In the genomic region with DNA sequence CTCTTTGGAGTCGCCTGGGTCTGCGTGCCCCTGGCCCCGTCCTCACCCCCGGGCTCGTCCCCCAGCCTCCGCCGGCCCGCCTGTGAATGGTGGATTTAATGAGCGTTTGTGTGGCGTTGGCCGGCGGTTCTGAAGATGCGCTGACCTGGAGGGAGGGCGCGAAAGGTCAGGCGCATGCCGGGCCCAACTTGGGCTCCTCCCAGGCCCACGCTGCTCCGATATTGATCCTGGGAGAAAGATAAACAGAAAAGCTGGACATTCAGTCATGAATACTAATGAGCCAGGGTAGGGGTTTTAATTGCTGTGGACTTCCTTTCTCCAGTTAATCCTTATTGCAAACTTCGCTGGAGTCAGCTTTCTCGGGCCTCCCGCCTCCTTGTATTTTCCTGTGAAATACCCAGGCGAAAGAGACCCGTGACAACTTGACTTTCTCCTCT, we compare ENCODE assay signal across 20 cellular contexts. TPM values are rescaled to one million over a fixed set of nuclear protein-coding genes. Genes with fewer than 3 reads are reported as not detected.
DNase-seq lines count a peak whose midpoint lies in the region; ATAC-seq and TF ChIP-seq lines count a peak whose summit lies in the region.
"Had no signal": no experiment of that assay in that cellular context is flagged by ENCODE, and none has a peak within 500 bp of the region (broad histone marks: within the 10 kb centered on the region; RNA-seq: fewer than 3 reads in every experiment).

No MANE protein-coding gene starts in this region.

- H3K4me1 ChIP-seq in A673 (ENCODE audit: insufficient read depth, low read length, poor library complexity, severe bottlenecking) (peaks cover 82% of the 10 kb centered on the region), NT2/D1 (ENCODE audit: insufficient read depth, insufficient read length) (peaks cover 9% of the 10 kb centered on the region), mesenchymal stem cell (ENCODE audit: control insufficient read depth, insufficient read depth, low read depth, low read length) (peaks cover 30% of the 10 kb centered on the region)

- H2BK12ac ChIP-seq in mesenchymal stem cell (ENCODE audit: low read length in 2 of 2): no peak overlapping the region

- peaks cover 1% of the 10 kb centered on the region for H3K36me3 Mint-ChIP-seq in activated CD4-positive, alpha-beta T cell treated with anti-CD3 and anti-CD28 coated beads, Interleukin-2, amount 10 ng/mL, durations not matched to agents 7 days and 5 days (ENCODE audit: low read depth)
- peaks cover 2% of the 10 kb centered on the region for H3K36me3 Mint-ChIP-seq in activated CD8-positive, alpha-beta T cell treated with anti-CD3 and anti-CD28 coated beads, Interleukin-2, amount 10 ng/mL, durations not matched to agents 7 days and 5 days (ENCODE audit: low read depth)

- H2BK15ac ChIP-seq in mesenchymal stem cell (ENCODE audit: low read depth, poor library complexity, severe bottlenecking): no peak overlapping the region

- H3K27ac ChIP-seq in A673 (ENCODE audit: low read depth, low read length, poor library complexity, severe bottlenecking) (peak overlapping the region; percentile 96), mesenchymal stem cell (ENCODE audit: low read length, poor library complexity, severe bottlenecking) (peak overlapping the region; percentile 89)
- H3K27ac ChIP-seq: A549 had no signal

- H4K91ac ChIP-seq in mesenchymal stem cell (ENCODE audit: low read length): no peak overlapping the region

- H3K27me3 ChIP-seq in A673 (replicated peaks; ENCODE audit: insufficient read depth, low read depth, low read length, poor library complexity): no peaks in the 10 kb centered on the region
- peaks cover 86% of the 10 kb centered on the region for H3K27me3 ChIP-seq in NT2/D1 (ENCODE audit: insufficient read depth, insufficient read length)
- H3K27me3 ChIP-seq in mesenchymal stem cell (ENCODE audit: control insufficient read depth in 1 of 2, insufficient read depth in 1 of 2, low read length in 2 of 2): peaks cover 0 to 100% of the 10 kb centered on the region in 2 experiments

- peak overlapping the region; percentile 85 for H2AK5ac ChIP-seq in mesenchymal stem cell (ENCODE audit: low read length, severe bottlenecking)

- peak overlapping the region; percentile 59 for H3K4me2 ChIP-seq in mesenchymal stem cell (ENCODE audit: low read length, poor library complexity, severe bottlenecking)
- H3K4me2 ChIP-seq: A549 had no signal

- WGBS in mesenchymal stem cell: 2% methylated on average over 19 of the region's 24 CpGs

- H3K36me3 ChIP-seq in A673 (ENCODE audit: insufficient read depth, low read length, poor library complexity, severe bottlenecking) (peaks cover 11% of the 10 kb centered on the region), NT2/D1 (ENCODE audit: insufficient read depth, insufficient read length, low read length) (no peaks in the 10 kb centered on the region), mesenchymal stem cell (ENCODE audit: control insufficient read depth in 1 of 2, insufficient read depth in 2 of 2, low read depth in 1 of 2, low read length in 2 of 2) (peaks cover 0 to 3% of the 10 kb centered on the region in 2 experiments)

- peaks cover 27% of the 10 kb centered on the region for H3K4me1 Mint-ChIP-seq in activated CD4-positive, alpha-beta T cell treated with anti-CD3 and anti-CD28 coated beads, Interleukin-2, amount 10 ng/mL, durations not matched to agents 7 days and 5 days
- H3K4me1 Mint-ChIP-seq in activated CD8-positive, alpha-beta T cell treated with anti-CD3 and anti-CD28 coated beads, Interleukin-2, amount 10 ng/mL, durations not matched to agents 7 days and 5 days (ENCODE audit: low read depth): peaks cover 18% of the 10 kb centered on the region

- H4K8ac ChIP-seq in mesenchymal stem cell (ENCODE audit: low read length): no peak overlapping the region

- H3K79me1 ChIP-seq in mesenchymal stem cell (replicated peaks; ENCODE audit: low read length, poor library complexity, severe bottlenecking): no peaks in the 10 kb centered on the region

- POLR2A ChIA-PET in A673 (lab: Charles Lee; ENCODE audit: low non-redundant PET): interaction anchor here (0.5 to 0.8 kb wide), 2 partner anchors 9 to 309 kb away, joined by 3 to 12 read pairs; no protein-coding TSS in a partner anchor
- POLR2A ChIA-PET in activated CD4-positive, alpha-beta T cell treated with anti-CD3 and anti-CD28 coated beads, Interleukin-2, amount 10 ng/mL, durations not matched to agents 7 days and 5 days (lab: Charles Lee): no interaction called here
- POLR2A ChIA-PET in activated CD8-positive, alpha-beta T cell treated with anti-CD3 and anti-CD28 coated beads, Interleukin-2, amount 10 ng/mL, durations not matched to agents 7 days and 5 days (lab: Charles Lee): interaction anchor here (1.1 kb wide), 1 partner anchor 18 kb away, joined by 3 read pairs; no protein-coding TSS in a partner anchor

- no peak overlapping the region for H2BK120ac ChIP-seq in mesenchymal stem cell (ENCODE audit: low read depth, low read length)

- H3K9me3 ChIP-seq in A673 (ENCODE audit: low read depth, low read length, poor library complexity, severe bottlenecking) (no peaks in the 10 kb centered on the region), NT2/D1 (ENCODE audit: insufficient read depth, low read length) (no peaks in the 10 kb centered on the region), mesenchymal stem cell (ENCODE audit: control insufficient read depth, low read length) (peaks cover 18% of the 10 kb centered on the region)
- H3K9me3 ChIP-seq: A549 had no signal

- peak overlapping the region; percentile 23 for H3K4me3 ChIP-seq in A673 (ENCODE audit: low read depth, low read length, poor library complexity, severe bottlenecking)
- peak overlapping the region; percentile 19 for H3K4me3 ChIP-seq in NT2/D1 (ENCODE audit: insufficient read length, low read depth)
- H3K4me3 ChIP-seq in mesenchymal stem cell (ENCODE audit: insufficient read depth in 1 of 2, low read depth in 1 of 2, low read length in 2 of 2): no peak overlapping the region
- H3K4me3 ChIP-seq: A549, lung had no signal

- CTCF ChIA-PET in A673 (lab: Charles Lee): interaction anchor here (0.5 kb wide), 1 partner anchor 30 kb away, joined by 11 read pairs; no protein-coding TSS in a partner anchor
- CTCF ChIA-PET in activated CD4-positive, alpha-beta T cell treated with anti-CD3 and anti-CD28 coated beads, Interleukin-2, amount 10 ng/mL, durations not matched to agents 7 days and 5 days (lab: Charles Lee): interaction anchor here (1.3 to 1.9 kb wide), 3 partner anchors 11 to 33 kb away, joined by 3 to 6 read pairs (median 4); partner anchors contain the start of gene ZIC2
- CTCF ChIA-PET in activated CD8-positive, alpha-beta T cell treated with anti-CD3 and anti-CD28 coated beads, Interleukin-2, amount 10 ng/mL, durations not matched to agents 7 days and 5 days (lab: Charles Lee): interaction anchor here (1.3 to 1.5 kb wide), 2 partner anchors 243 to 335 kb away, joined by 3 to 4 read pairs; no protein-coding TSS in a partner anchor

- no peak overlapping the region for H3K18ac ChIP-seq in mesenchymal stem cell (ENCODE audit: low read depth in 1 of 2, low read length in 2 of 2)

- H2BK5ac ChIP-seq in mesenchymal stem cell (ENCODE audit: low read depth, low read length, poor library complexity, severe bottlenecking): peak overlapping the region; percentile 92

- H3K9ac ChIP-seq in NT2/D1 (ENCODE audit: insufficient read length, low read depth): no peak overlapping the region
- no peak overlapping the region for H3K9ac ChIP-seq in mesenchymal stem cell (ENCODE audit: low read length)

- H2AFZ ChIP-seq in mesenchymal stem cell (ENCODE audit: low read depth, low read length): no peak overlapping the region

- intact Hi-C loops in A673 (cut with micrococcal nuclease; ENCODE audit: unreplicated experiment): loop anchor here (2.0 to 10.0 kb wide), 2 partner anchors 93 to 243 kb away; partner anchors contain the start of gene PCCA

- peaks cover 95% of the 10 kb centered on the region for H3K27me3 Mint-ChIP-seq in activated CD4-positive, alpha-beta T cell treated with anti-CD3 and anti-CD28 coated beads, Interleukin-2, amount 10 ng/mL, durations not matched to agents 7 days and 5 days
- peaks cover 90% of the 10 kb centered on the region for H3K27me3 Mint-ChIP-seq in activated CD8-positive, alpha-beta T cell treated with anti-CD3 and anti-CD28 coated beads, Interleukin-2, amount 10 ng/mL, durations not matched to agents 7 days and 5 days (ENCODE audit: low read depth)

- ATAC-seq in HG02759 (IDR thresholded peaks at IDR 0.05; ENCODE audit: unreplicated experiment): no peak
- ATAC-seq in HG03354 (IDR thresholded peaks at IDR 0.05; ENCODE audit: poor library complexity, severe bottlenecking, unreplicated experiment): no peak
- ATAC-seq in activated CD8-positive, alpha-beta T cell treated with anti-CD3 and anti-CD28 coated beads, Interleukin-2, amount 10 ng/mL, durations not matched to agents 7 days and 5 days: no peak
- ATAC-seq: A549 had no signal

- H3K23ac ChIP-seq in mesenchymal stem cell (ENCODE audit: low read length in 2 of 2): no peak overlapping the region

- no TSS peak for BruUV-seq in A673 (replicated peaks; lab: Mats Ljungman, UMichigan)

- H3K14ac ChIP-seq in mesenchymal stem cell (ENCODE audit: low read length in 2 of 2): no peak overlapping the region

- no peak overlapping the region for H3K4ac ChIP-seq in mesenchymal stem cell (ENCODE audit: low read depth in 1 of 2, low read length in 2 of 2)

- no peak overlapping the region for H3K27ac Mint-ChIP-seq in activated CD4-positive, alpha-beta T cell treated with anti-CD3 and anti-CD28 coated beads, Interleukin-2, amount 10 ng/mL, durations not matched to agents 7 days and 5 days
- no peak overlapping the region for H3K27ac Mint-ChIP-seq in activated CD8-positive, alpha-beta T cell treated with anti-CD3 and anti-CD28 coated beads, Interleukin-2, amount 10 ng/mL, durations not matched to agents 7 days and 5 days
- H3K27ac Mint-ChIP-seq: stimulated activated naive CD8-positive, alpha-beta T cell treated with anti-CD3 and anti-CD28 coated beads, Interleukin-15, Interleukin-2, amounts not matched to agents 100 ng/mL and 50 ng/mL, for 24 hours had no signal

- no peak for TF ChIP-seq CTCF in A673 (conservative IDR thresholded peaks at IDR 0.05; ENCODE audit: low read depth, low read length)

- peaks cover 3% of the 10 kb centered on the region for H3K9me3 Mint-ChIP-seq in activated CD4-positive, alpha-beta T cell treated with anti-CD3 and anti-CD28 coated beads, Interleukin-2, amount 10 ng/mL, durations not matched to agents 7 days and 5 days
- H3K9me3 Mint-ChIP-seq in activated CD8-positive, alpha-beta T cell treated with anti-CD3 and anti-CD28 coated beads, Interleukin-2, amount 10 ng/mL, durations not matched to agents 7 days and 5 days (ENCODE audit: insufficient read depth): no peaks in the 10 kb centered on the region
- H3K9me3 Mint-ChIP-seq: activated T-helper 2 cell treated with anti-CD3 and anti-CD28 coated beads, Interferon-gamma antibody, Interleukin-2, Interleukin-4, amounts not matched to agents 10 μg/mL and 5 μg/mL and 100 μg/mL, durations not matched to agents 14 hours and 24 hours and 36 hours; stimulated activated naive CD8-positive, alpha-beta T cell treated with anti-CD3 and anti-CD28 coated beads, Interleukin-15, Interleukin-2, amounts not matched to agents 100 ng/mL and 50 ng/mL, for 24 hours; T-helper 1 cell treated with Interleukin-12 subunit alpha and Interleukin-12 subunit beta and Interleukin-4 antibody, amounts not matched to agents 30 μg/mL and 1 μg/mL, for 36 hours had no signal

- H3K4me3 Mint-ChIP-seq in activated CD4-positive, alpha-beta T cell treated with anti-CD3 and anti-CD28 coated beads, Interleukin-2, amount 10 ng/mL, durations not matched to agents 7 days and 5 days: no peak overlapping the region
- no peak overlapping the region for H3K4me3 Mint-ChIP-seq in activated CD8-positive, alpha-beta T cell treated with anti-CD3 and anti-CD28 coated beads, Interleukin-2, amount 10 ng/mL, durations not matched to agents 7 days and 5 days
- H3K4me3 Mint-ChIP-seq: stimulated activated naive CD8-positive, alpha-beta T cell treated with anti-CD3 and anti-CD28 coated beads, Interleukin-15, Interleukin-2, amounts not matched to agents 100 ng/mL and 50 ng/mL, for 24 hours; T-helper 1 cell treated with Interleukin-12 subunit alpha and Interleukin-12 subunit beta and Interleukin-4 antibody, amounts not matched to agents 30 μg/mL and 1 μg/mL, for 36 hours had no signal

- DNase-seq in A673 (ENCODE audit: low spot score) (peak; percentile 82), NT2/D1 (ENCODE audit: low read depth, low spot score) (no peak), ecto neural progenitor cell (ENCODE audit: low spot score) (peak; percentile 81), mesenchymal stem cell (no peak)
- no peak for DNase-seq in activated CD4-positive, alpha-beta T cell treated with anti-CD3 and anti-CD28 coated beads, Interleukin-2, amount 10 ng/mL, durations not matched to agents 7 days and 5 days
- DNase-seq in activated CD8-positive, alpha-beta T cell treated with anti-CD3 and anti-CD28 coated beads, Interleukin-2, amount 10 ng/mL, durations not matched to agents 7 days and 5 days: no peak
- DNase-seq: activated CD8-positive, alpha-beta memory T cell treated with anti-CD3 and anti-CD28 coated beads for 24 hours; C1 segment of cervical spinal cord; foreskin melanocyte; Karpas-422; NCI-H1417 treated with DMSO at 0.1 percent for 48 hours; SHP77 had no signal

RNA-seq across cellular contexts. Expression of gene ZIC2, which starts 10.2 kb away (rescaled TPM):
- 285 and 305 TPM in 2 replicates for total RNA-seq in A673 (2021)
- not detected for polyA plus RNA-seq in mesenchymal stem cell (2013, experiment 1 of 2)
- polyA plus RNA-seq in mesenchymal stem cell (2013, experiment 2 of 2): not detected
- total RNA-seq in activated CD4-positive, alpha-beta T cell treated with anti-CD3 and anti-CD28 coated beads, Interleukin-2, amount 10 ng/mL, durations not matched to agents 7 days and 5 days: not detected
- total RNA-seq in activated CD8-positive, alpha-beta T cell treated with anti-CD3 and anti-CD28 coated beads, Interleukin-2, amount 10 ng/mL, durations not matched to agents 7 days and 5 days: not detected
- total RNA-seq: activated T-helper 2 cell treated with anti-CD3 and anti-CD28 coated beads, Interferon-gamma antibody, Interleukin-2, Interleukin-4, amounts not matched to agents 10 μg/mL and 5 μg/mL and 100 μg/mL, durations not matched to agents 14 hours and 24 hours and 36 hours; ureter had no signal
- polyA plus RNA-seq: lung had no signal

RNA-seq across cellular contexts. Expression of gene ZIC5, which starts 20.3 kb away (rescaled TPM):
- total RNA-seq in A673 (2021): 23.4 and 25.2 TPM in 2 replicates
- not detected for polyA plus RNA-seq in mesenchymal stem cell (2013, experiment 1 of 2)
- not detected for polyA plus RNA-seq in mesenchymal stem cell (2013, experiment 2 of 2)
- not detected for total RNA-seq in activated CD4-positive, alpha-beta T cell treated with anti-CD3 and anti-CD28 coated beads, Interleukin-2, amount 10 ng/mL, durations not matched to agents 7 days and 5 days
- total RNA-seq in activated CD8-positive, alpha-beta T cell treated with anti-CD3 and anti-CD28 coated beads, Interleukin-2, amount 10 ng/mL, durations not matched to agents 7 days and 5 days: not detected
- total RNA-seq: activated T-helper 2 cell treated with anti-CD3 and anti-CD28 coated beads, Interferon-gamma antibody, Interleukin-2, Interleukin-4, amounts not matched to agents 10 μg/mL and 5 μg/mL and 100 μg/mL, durations not matched to agents 14 hours and 24 hours and 36 hours; lung; ureter had no signal
- polyA plus RNA-seq: lung had no signal

Comparison
In these comparisons a context has a peak if more than half of its experiments do, and no peak if none do; other contexts are left out.
1. DNase-seq: peak in A673 (single experiment) and ecto neural progenitor cell (single experiment); none in NT2/D1 (single experiment), mesenchymal stem cell (single experiment), activated CD4-positive, alpha-beta T cell treated with anti-CD3 and anti-CD28 coated beads, Interleukin-2, amount 10 ng/mL, durations not matched to agents 7 days and 5 days (single experiment) and activated CD8-positive, alpha-beta T cell treated with anti-CD3 and anti-CD28 coated beads, Interleukin-2, amount 10 ng/mL, durations not matched to agents 7 days and 5 days (single experiment).
2. H3K4me3 ChIP-seq: peak in A673 (single experiment) and NT2/D1 (single experiment); none in mesenchymal stem cell (0 of 2).
3. RNA of gene ZIC2, which starts 10.2 kb away (total RNA-seq): 285 to 305 TPM in A673; not detected in activated CD8-positive, alpha-beta T cell treated with anti-CD3 and anti-CD28 coated beads, Interleukin-2, amount 10 ng/mL, durations not matched to agents 7 days and 5 days and not detected in activated CD4-positive, alpha-beta T cell treated with anti-CD3 and anti-CD28 coated beads, Interleukin-2, amount 10 ng/mL, durations not matched to agents 7 days and 5 days; every median in the first group is over 100 times any median in the second.
4. RNA of gene ZIC5, which starts 20.3 kb away (total RNA-seq): 23.4 to 25.2 TPM in A673; not detected in activated CD4-positive, alpha-beta T cell treated with anti-CD3 and anti-CD28 coated beads, Interleukin-2, amount 10 ng/mL, durations not matched to agents 7 days and 5 days and not detected in activated CD8-positive, alpha-beta T cell treated with anti-CD3 and anti-CD28 coated beads, Interleukin-2, amount 10 ng/mL, durations not matched to agents 7 days and 5 days; every median in the first group is over 10 times any median in the second.